Comparison of ENCODE assay signal across 12 cellular contexts in the genomic region with DNA sequence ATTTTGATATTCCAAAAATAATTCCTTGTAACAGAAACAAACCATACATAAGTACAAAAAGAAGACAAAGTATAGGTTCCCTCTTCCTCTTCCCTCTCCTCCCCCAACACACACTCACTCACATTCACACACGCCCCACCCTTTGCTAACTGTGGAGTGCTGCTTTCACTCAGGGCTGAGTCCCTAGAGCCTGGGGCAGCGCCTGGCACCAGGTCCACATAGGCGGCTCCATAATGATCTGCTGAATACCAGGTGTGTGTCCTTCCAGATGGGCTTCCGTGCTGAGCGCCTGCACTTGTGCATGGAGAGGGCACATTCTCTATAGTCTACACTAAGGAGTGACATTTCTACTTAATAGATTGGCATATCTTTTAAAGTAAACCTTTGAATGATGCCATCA. TPM values are rescaled to one million over a fixed set of nuclear protein-coding genes. Genes with fewer than 3 reads are reported as not detected.
DNase-seq lines count a peak whose midpoint lies in the region; ATAC-seq and TF ChIP-seq lines count a peak whose summit lies in the region.
"Had no signal": no experiment of that assay in that cellular context is flagged by ENCODE, and none has a peak within 500 bp of the region (broad histone marks: within the 10 kb centered on the region; RNA-seq: fewer than 3 reads in every experiment).

No MANE protein-coding gene starts in this region.

- no peaks in the 10 kb centered on the region for H3K9me3 ChIP-seq in CD8-positive, alpha-beta memory T cell (ENCODE audit: low read length)

- no peak overlapping the region for H3K27ac ChIP-seq in CD8-positive, alpha-beta memory T cell (ENCODE audit: low read depth, low read length)

- no peaks in the 10 kb centered on the region for H3K9me3 Mint-ChIP-seq in CD14-positive monocyte
- no peaks in the 10 kb centered on the region for H3K9me3 Mint-ChIP-seq in CD8-positive, alpha-beta memory T cell
- H3K9me3 Mint-ChIP-seq in activated CD8-positive, alpha-beta T cell treated with anti-CD3 and anti-CD28 coated beads for 36 hours = no peaks in the 10 kb centered on the region

- peak overlapping the region in 5 of 7 donors; percentile 17 to 81 (median 44) for H3K27ac Mint-ChIP-seq in CD14-positive monocyte
- peak overlapping the region; percentile 22 to 96 (median 84) for H3K27ac Mint-ChIP-seq in CD8-positive, alpha-beta memory T cell
- peak overlapping the region; percentile 70 for H3K27ac Mint-ChIP-seq in activated CD8-positive, alpha-beta T cell treated with anti-CD3 and anti-CD28 coated beads for 36 hours

- peak overlapping the region; percentile 35 to 78 for H3K4me3 Mint-ChIP-seq in CD14-positive monocyte
- peak overlapping the region; percentile 92 to 99 (median 94) for H3K4me3 Mint-ChIP-seq in CD8-positive, alpha-beta memory T cell
- H3K4me3 Mint-ChIP-seq in activated CD8-positive, alpha-beta T cell treated with anti-CD3 and anti-CD28 coated beads for 36 hours = peak overlapping the region; percentile 92

- POLR2A ChIA-PET in CD8-positive, alpha-beta memory T cell (lab: Charles Lee) = no interaction called here
- POLR2A ChIA-PET in activated CD8-positive, alpha-beta T cell treated with anti-CD3 and anti-CD28 coated beads for 36 hours (lab: Charles Lee) = no interaction called here

- peaks cover 0 to 1% (median 0%) of the 10 kb centered on the region in 3 donors for H3K27me3 Mint-ChIP-seq in CD14-positive monocyte (ENCODE audit: low read depth in 3 of 3)
- peaks cover 0 to 4% of the 10 kb centered on the region in 2 donors for H3K27me3 Mint-ChIP-seq in CD8-positive, alpha-beta memory T cell
- no peaks in the 10 kb centered on the region for H3K27me3 Mint-ChIP-seq in activated CD8-positive, alpha-beta T cell treated with anti-CD3 and anti-CD28 coated beads for 36 hours

- peaks cover 86% of the 10 kb centered on the region for H3K4me1 Mint-ChIP-seq in CD14-positive monocyte
- peaks cover 85 to 89% (median 88%) of the 10 kb centered on the region in 3 donors for H3K4me1 Mint-ChIP-seq in CD8-positive, alpha-beta memory T cell
- H3K4me1 Mint-ChIP-seq in activated CD8-positive, alpha-beta T cell treated with anti-CD3 and anti-CD28 coated beads for 36 hours (ENCODE audit: low read depth) = peaks cover 81% of the 10 kb centered on the region

- H3K4me1 ChIP-seq in CD8-positive, alpha-beta memory T cell (ENCODE audit: insufficient read depth, low read length) = peaks cover 83% of the 10 kb centered on the region

- no peak for TF ChIP-seq CTCF in CD14-positive monocyte (IDR thresholded peaks at IDR 0.05)
- no peak for TF ChIP-seq CTCF in activated CD8-positive, alpha-beta T cell treated with anti-CD3 and anti-CD28 coated beads for 36 hours (IDR thresholded peaks at IDR 0.05)

- no peak for DNase-seq in CD14-positive monocyte (ENCODE audit: low spot score)
- no peak for DNase-seq in CD8-positive, alpha-beta memory T cell
- DNase-seq in activated CD8-positive, alpha-beta T cell treated with anti-CD3 and anti-CD28 coated beads for 36 hours = no peak
- peak; percentile 37 for DNase-seq in left lobe of liver (ENCODE audit: low spot score)
- no peak for DNase-seq in SW 1271 (lab: John Stamatoyannopoulos, UW)
- DNase-seq in pons (ENCODE audit: low spot score) = no peak
- DNase-seq in stimulated activated CD4-positive, alpha-beta T cell treated with anti-CD3 and anti-CD28 coated beads, Interleukin-15, amount 100 ng/mL, for 24 hours = no peak
- DNase-seq: effector CD4-positive, alpha-beta T cell; left cardiac atrium; trophoblast cell had no signal

- CTCF ChIA-PET in CD8-positive, alpha-beta memory T cell (lab: Charles Lee) = interaction anchor here (1.0 kb wide), 1 partner anchor 65 kb away, joined by 3 read pairs; no protein-coding TSS in a partner anchor
- CTCF ChIA-PET in activated CD8-positive, alpha-beta T cell treated with anti-CD3 and anti-CD28 coated beads for 36 hours (lab: Charles Lee) = no interaction called here

- intact Hi-C loops in CD14-positive monocyte (cut with micrococcal nuclease) = loop anchor here in 1 of 2 donors (2.0 kb wide), 1 partner anchor 31 kb away; no protein-coding TSS in a partner anchor
- intact Hi-C loops in activated CD8-positive, alpha-beta T cell treated with anti-CD3 and anti-CD28 coated beads for 36 hours (cut with micrococcal nuclease) = no loop called here

- peak overlapping the region; percentile 82 for H3K4me3 ChIP-seq in CD8-positive, alpha-beta memory T cell (ENCODE audit: low read length)
- H3K4me3 ChIP-seq: skin epidermis had no signal

- H3K36me3 Mint-ChIP-seq in CD14-positive monocyte = peaks cover 19 to 26% of the 10 kb centered on the region in 2 donors
- H3K36me3 Mint-ChIP-seq in CD8-positive, alpha-beta memory T cell = peaks cover 0 to 36% (median 7%) of the 10 kb centered on the region in 3 donors
- peaks cover 64% of the 10 kb centered on the region for H3K36me3 Mint-ChIP-seq in activated CD8-positive, alpha-beta T cell treated with anti-CD3 and anti-CD28 coated beads for 36 hours (ENCODE audit: low read depth)

- no peaks in the 10 kb centered on the region for H3K27me3 ChIP-seq in CD8-positive, alpha-beta memory T cell (ENCODE audit: insufficient read depth, low read length, poor library complexity, severe bottlenecking)

- ATAC-seq in activated CD8-positive, alpha-beta T cell treated with anti-CD3 and anti-CD28 coated beads for 36 hours = no peak
- ATAC-seq in left lobe of liver (no peak), HG03159 (IDR thresholded peaks at IDR 0.05; ENCODE audit: unreplicated experiment) (no peak)
- ATAC-seq: left cardiac atrium had no signal

- H3K36me3 ChIP-seq in CD8-positive, alpha-beta memory T cell (ENCODE audit: insufficient read depth, low read length) = no peaks in the 10 kb centered on the region

RNA-seq across cellular contexts. Expression of a gene that starts 3.7 kb away (rescaled TPM):
- polyA plus RNA-seq in CD14-positive monocyte = 10 to 100 TPM; 28.2 to 28.6 TPM
- total RNA-seq in CD8-positive, alpha-beta memory T cell = 100 to 1,000 TPM; 238 to 243 TPM
- 227 TPM for polyA plus RNA-seq in CD8-positive, alpha-beta memory T cell
- 100 to 1,000 TPM; 290 to 317 TPM for total RNA-seq in activated CD8-positive, alpha-beta T cell treated with anti-CD3 and anti-CD28 coated beads for 36 hours
- total RNA-seq in left lobe of liver = 3.9 TPM

Comparison
In these comparisons a context has a peak if more than half of its experiments do, and no peak if none do; other contexts are left out.
1. RNA of a gene that starts 3.7 kb away (total RNA-seq): 290 to 317 TPM in activated CD8-positive, alpha-beta T cell treated with anti-CD3 and anti-CD28 coated beads for 36 hours and 238 to 243 TPM in CD8-positive, alpha-beta memory T cell; 3.9 TPM in left lobe of liver (single experiment); every median in the first group is over 10 times any median in the second.
2. Peak in every context shown above with its lines, with median percentiles within 50 percentile points of each other: H3K27ac Mint-ChIP-seq and H3K4me3 Mint-ChIP-seq.